Comparison of ENCODE assay signal across 20 cellular contexts in the genomic region with DNA sequence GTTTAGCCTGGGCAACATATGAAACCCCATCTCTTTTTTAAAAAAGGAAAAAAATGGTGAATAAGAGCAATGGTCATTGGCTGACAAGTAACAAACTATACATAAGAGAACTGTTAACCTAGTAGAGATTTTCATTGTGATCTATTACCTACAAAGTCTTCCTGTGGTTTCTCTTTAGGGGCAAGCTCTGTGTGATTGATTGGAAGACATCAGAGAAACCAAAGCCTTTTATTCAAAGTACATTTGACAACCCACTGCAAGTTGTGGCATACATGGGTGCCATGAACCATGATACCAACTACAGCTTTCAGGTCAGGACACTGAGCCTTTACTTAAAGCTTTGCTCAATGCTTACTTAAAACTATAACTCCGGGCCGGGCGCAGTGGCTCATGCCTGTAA.
"Had no signal": no experiment of that assay in that cellular context is flagged by ENCODE, and none has a peak within 500 bp of the region (broad histone marks: within the 10 kb centered on the region; RNA-seq: fewer than 3 reads in every experiment).

No MANE protein-coding gene starts in this region.

- H3K27ac ChIP-seq: heart left ventricle, sigmoid colon, testis, uterus had no signal

- DNase-seq: activated CD4-positive, alpha-beta memory T cell treated with anti-CD3 and anti-CD28 coated beads, Interleukin-2, amount 10 ng/mL, durations not matched to agents 7 days and 5 days; activated CD4-positive, alpha-beta T cell treated with anti-CD3 and anti-CD28 coated beads for 4 hours; activated CD4-positive, CD25-positive, alpha-beta regulatory T cell; activated gamma-delta T cell treated with Interleukin-2 at 50 U/mL for 16 hours; heart left ventricle; left ventricle myocardium superior; mesenchymal stem cell; mucosa of descending colon; occipital lobe; sigmoid colon; stimulated activated CD4-positive, alpha-beta T cell treated with anti-CD3 and anti-CD28 coated beads, Interleukin-15, amount 100 ng/mL, for 24 hours; SW 1271; T1000; testis; trophoblast cell; uterus had no signal

- H3K36me3 ChIP-seq: uterus had no signal

- H3K4me3 Mint-ChIP-seq: activated CD4-positive, alpha-beta memory T cell treated with anti-CD3 and anti-CD28 coated beads, Interleukin-2, amount 10 ng/mL, durations not matched to agents 7 days and 5 days; activated T-helper 1 cell treated with anti-CD3 and anti-CD28 coated beads, Interleukin-12 subunit alpha, Interleukin-12 subunit beta, Interleukin-2, Interleukin-4 antibody, amounts not matched to agents 30 ng/mL and 10 ng/mL and 1 ng/mL, durations not matched to agents 14 hours and 24 hours and 36 hours; neural crest cell; stimulated activated memory B cell treated with anti-CD40 and anti-IgM and Interleukin-4, amounts not matched to agents 10 μg/mL and 1 μg/mL and 100 μg/mL, for 72 hours had no signal

- H3K9me3 ChIP-seq: heart left ventricle, mucosa of descending colon, sigmoid colon, testis, uterus had no signal

- H3K27me3 ChIP-seq: heart left ventricle, sigmoid colon, testis, uterus had no signal

- ATAC-seq: heart left ventricle; left ventricle myocardium superior; mucosa of descending colon; stimulated activated memory B cell treated with anti-CD40 and anti-IgM and Interleukin-4, amounts not matched to agents 10 μg/mL and 1 μg/mL and 100 μg/mL, for 72 hours had no signal

- H3K4me3 ChIP-seq: heart left ventricle, mucosa of descending colon, sigmoid colon, smooth muscle cell, testis, uterus had no signal

- H3K9me3 Mint-ChIP-seq: activated CD4-positive, alpha-beta memory T cell treated with anti-CD3 and anti-CD28 coated beads, Interleukin-2, amount 10 ng/mL, durations not matched to agents 7 days and 5 days; activated T-helper 1 cell treated with anti-CD3 and anti-CD28 coated beads, Interleukin-12 subunit alpha, Interleukin-12 subunit beta, Interleukin-2, Interleukin-4 antibody, amounts not matched to agents 30 ng/mL and 10 ng/mL and 1 ng/mL, durations not matched to agents 14 hours and 24 hours and 36 hours; neural crest cell; stimulated activated memory B cell treated with anti-CD40 and anti-IgM and Interleukin-4, amounts not matched to agents 10 μg/mL and 1 μg/mL and 100 μg/mL, for 72 hours had no signal

- H3K27me3 Mint-ChIP-seq: activated CD4-positive, alpha-beta memory T cell treated with anti-CD3 and anti-CD28 coated beads, Interleukin-2, amount 10 ng/mL, durations not matched to agents 7 days and 5 days; stimulated activated memory B cell treated with anti-CD40 and anti-IgM and Interleukin-4, amounts not matched to agents 10 μg/mL and 1 μg/mL and 100 μg/mL, for 72 hours had no signal

- H3K27ac Mint-ChIP-seq: activated CD4-positive, alpha-beta memory T cell treated with anti-CD3 and anti-CD28 coated beads, Interleukin-2, amount 10 ng/mL, durations not matched to agents 7 days and 5 days; stimulated activated memory B cell treated with anti-CD40 and anti-IgM and Interleukin-4, amounts not matched to agents 10 μg/mL and 1 μg/mL and 100 μg/mL, for 72 hours had no signal

- H3K4me1 ChIP-seq: heart left ventricle, sigmoid colon, testis, uterus had no signal
